1 cellular context compared by ENCODE assay signal in the genomic region with DNA sequence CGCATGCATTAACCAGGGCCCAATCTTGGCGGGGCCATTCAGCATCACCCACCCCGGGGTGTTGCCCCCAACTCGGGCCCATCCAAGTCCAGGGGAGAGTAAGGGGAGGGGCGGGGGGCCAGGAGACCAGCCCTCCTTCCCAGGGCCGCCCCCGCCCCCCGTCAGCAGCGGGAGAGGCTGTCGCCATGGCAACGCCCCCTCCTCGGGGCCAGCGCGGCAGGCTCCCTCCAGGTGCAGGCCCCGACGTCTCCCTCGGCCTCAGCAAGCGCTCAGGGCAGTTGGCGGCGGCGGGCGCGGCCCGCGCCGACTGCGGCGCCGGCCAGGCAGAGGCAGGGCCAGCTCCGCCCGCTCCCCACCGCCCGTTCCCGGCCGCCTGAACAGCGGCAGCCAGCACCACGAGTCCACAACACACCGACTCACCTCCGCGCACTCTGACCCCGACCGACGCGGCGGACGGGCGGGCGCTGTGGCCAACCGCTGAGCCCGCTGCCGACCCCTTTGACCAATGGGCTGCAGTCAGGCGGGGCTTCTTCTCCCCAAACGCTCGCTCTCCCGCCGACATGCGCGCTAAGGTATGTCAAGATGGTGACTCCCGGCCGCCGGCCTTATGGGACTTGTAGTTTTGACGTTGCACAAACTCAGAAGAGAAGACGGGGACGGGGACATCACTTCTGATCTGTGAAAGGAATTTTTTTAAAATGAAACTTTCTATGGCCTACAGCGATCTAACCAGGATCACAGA.
TF ChIP-seq lines count a peak whose summit lies in the region.

A gene with protein sequence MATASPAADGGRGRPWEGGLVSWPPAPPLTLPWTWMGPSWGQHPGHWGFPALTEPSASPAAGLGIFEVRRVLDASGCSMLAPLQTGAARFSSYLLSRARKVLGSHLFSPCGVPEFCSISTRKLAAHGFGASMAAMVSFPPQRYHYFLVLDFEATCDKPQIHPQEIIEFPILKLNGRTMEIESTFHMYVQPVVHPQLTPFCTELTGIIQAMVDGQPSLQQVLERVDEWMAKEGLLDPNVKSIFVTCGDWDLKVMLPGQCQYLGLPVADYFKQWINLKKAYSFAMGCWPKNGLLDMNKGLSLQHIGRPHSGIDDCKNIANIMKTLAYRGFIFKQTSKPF (minus strand): TSS at position 418 of the 742 bp plus-strand sequence. CDS start 231 bp downstream, at position 187.

TF ChIP-seq in HepG2, 621 proteins besides CTCF, POLR2A, EP300 and RAD21 (continued from another document):
- TF ChIP-seq, protein P1, sequence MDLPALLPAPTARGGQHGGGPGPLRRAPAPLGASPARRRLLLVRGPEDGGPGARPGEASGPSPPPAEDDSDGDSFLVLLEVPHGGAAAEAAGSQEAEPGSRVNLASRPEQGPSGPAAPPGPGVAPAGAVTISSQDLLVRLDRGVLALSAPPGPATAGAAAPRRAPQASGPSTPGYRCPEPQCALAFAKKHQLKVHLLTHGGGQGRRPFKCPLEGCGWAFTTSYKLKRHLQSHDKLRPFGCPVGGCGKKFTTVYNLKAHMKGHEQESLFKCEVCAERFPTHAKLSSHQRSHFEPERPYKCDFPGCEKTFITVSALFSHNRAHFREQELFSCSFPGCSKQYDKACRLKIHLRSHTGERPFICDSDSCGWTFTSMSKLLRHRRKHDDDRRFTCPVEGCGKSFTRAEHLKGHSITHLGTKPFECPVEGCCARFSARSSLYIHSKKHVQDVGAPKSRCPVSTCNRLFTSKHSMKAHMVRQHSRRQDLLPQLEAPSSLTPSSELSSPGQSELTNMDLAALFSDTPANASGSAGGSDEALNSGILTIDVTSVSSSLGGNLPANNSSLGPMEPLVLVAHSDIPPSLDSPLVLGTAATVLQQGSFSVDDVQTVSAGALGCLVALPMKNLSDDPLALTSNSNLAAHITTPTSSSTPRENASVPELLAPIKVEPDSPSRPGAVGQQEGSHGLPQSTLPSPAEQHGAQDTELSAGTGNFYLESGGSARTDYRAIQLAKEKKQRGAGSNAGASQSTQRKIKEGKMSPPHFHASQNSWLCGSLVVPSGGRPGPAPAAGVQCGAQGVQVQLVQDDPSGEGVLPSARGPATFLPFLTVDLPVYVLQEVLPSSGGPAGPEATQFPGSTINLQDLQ (CRISPR knock-in tag; IDR thresholded peaks at IDR 0.05): 0 out of 2 replicates have a peak, but pooled peaks have one; percentile 46
- TF ChIP-seq KLF6 (CRISPR knock-in tag; IDR thresholded peaks at IDR 0.05): no peak
- TF ChIP-seq, protein P2, sequence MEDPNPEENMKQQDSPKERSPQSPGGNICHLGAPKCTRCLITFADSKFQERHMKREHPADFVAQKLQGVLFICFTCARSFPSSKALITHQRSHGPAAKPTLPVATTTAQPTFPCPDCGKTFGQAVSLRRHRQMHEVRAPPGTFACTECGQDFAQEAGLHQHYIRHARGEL (CRISPR knock-in tag; IDR thresholded peaks at IDR 0.05): no peak
- no peak for TF ChIP-seq KDM4B (CRISPR knock-in tag; IDR thresholded peaks at IDR 0.05)
- TF ChIP-seq, protein P3, sequence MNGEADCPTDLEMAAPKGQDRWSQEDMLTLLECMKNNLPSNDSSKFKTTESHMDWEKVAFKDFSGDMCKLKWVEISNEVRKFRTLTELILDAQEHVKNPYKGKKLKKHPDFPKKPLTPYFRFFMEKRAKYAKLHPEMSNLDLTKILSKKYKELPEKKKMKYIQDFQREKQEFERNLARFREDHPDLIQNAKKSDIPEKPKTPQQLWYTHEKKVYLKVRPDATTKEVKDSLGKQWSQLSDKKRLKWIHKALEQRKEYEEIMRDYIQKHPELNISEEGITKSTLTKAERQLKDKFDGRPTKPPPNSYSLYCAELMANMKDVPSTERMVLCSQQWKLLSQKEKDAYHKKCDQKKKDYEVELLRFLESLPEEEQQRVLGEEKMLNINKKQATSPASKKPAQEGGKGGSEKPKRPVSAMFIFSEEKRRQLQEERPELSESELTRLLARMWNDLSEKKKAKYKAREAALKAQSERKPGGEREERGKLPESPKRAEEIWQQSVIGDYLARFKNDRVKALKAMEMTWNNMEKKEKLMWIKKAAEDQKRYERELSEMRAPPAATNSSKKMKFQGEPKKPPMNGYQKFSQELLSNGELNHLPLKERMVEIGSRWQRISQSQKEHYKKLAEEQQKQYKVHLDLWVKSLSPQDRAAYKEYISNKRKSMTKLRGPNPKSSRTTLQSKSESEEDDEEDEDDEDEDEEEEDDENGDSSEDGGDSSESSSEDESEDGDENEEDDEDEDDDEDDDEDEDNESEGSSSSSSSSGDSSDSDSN (CRISPR knock-in tag; IDR thresholded peaks at IDR 0.05): peak; percentile 28; the same call in 1 of the 2 replicates
- TF ChIP-seq ZNF225 (CRISPR knock-in tag; IDR thresholded peaks at IDR 0.05): peak; percentile 55; the same call in 1 of the 2 replicates
- TF ChIP-seq MXI1 (IDR thresholded peaks at IDR 0.05; ENCODE audit: borderline replicate concordance, low read depth, low read length): peak; percentile 85; the same call in 2 of the 3 replicates
- 0 out of 2 replicates have a peak, but pooled peaks have one; percentile 7 for TF ChIP-seq FOXA3 (CRISPR knock-in tag; IDR thresholded peaks at IDR 0.05)
- TF ChIP-seq, protein P4, sequence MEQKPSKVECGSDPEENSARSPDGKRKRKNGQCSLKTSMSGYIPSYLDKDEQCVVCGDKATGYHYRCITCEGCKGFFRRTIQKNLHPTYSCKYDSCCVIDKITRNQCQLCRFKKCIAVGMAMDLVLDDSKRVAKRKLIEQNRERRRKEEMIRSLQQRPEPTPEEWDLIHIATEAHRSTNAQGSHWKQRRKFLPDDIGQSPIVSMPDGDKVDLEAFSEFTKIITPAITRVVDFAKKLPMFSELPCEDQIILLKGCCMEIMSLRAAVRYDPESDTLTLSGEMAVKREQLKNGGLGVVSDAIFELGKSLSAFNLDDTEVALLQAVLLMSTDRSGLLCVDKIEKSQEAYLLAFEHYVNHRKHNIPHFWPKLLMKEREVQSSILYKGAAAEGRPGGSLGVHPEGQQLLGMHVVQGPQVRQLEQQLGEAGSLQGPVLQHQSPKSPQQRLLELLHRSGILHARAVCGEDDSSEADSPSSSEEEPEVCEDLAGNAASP (CRISPR knock-in tag; IDR thresholded peaks at IDR 0.05; ENCODE audit: borderline replicate concordance): no peak
- TF ChIP-seq SPEN (CRISPR knock-in tag; IDR thresholded peaks at IDR 0.05; ENCODE audit: low read depth): 0 out of 2 replicates have a peak, but pooled peaks have one; percentile 56
- TF ChIP-seq, protein P5, sequence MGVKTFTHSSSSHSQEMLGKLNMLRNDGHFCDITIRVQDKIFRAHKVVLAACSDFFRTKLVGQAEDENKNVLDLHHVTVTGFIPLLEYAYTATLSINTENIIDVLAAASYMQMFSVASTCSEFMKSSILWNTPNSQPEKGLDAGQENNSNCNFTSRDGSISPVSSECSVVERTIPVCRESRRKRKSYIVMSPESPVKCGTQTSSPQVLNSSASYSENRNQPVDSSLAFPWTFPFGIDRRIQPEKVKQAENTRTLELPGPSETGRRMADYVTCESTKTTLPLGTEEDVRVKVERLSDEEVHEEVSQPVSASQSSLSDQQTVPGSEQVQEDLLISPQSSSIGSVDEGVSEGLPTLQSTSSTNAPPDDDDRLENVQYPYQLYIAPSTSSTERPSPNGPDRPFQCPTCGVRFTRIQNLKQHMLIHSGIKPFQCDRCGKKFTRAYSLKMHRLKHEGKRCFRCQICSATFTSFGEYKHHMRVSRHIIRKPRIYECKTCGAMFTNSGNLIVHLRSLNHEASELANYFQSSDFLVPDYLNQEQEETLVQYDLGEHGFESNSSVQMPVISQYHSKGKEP (CRISPR knock-in tag; IDR thresholded peaks at IDR 0.05): no peak
- TF ChIP-seq ZBTB7B (CRISPR knock-in tag; IDR thresholded peaks at IDR 0.05): no peak
- TF ChIP-seq, protein P6, sequence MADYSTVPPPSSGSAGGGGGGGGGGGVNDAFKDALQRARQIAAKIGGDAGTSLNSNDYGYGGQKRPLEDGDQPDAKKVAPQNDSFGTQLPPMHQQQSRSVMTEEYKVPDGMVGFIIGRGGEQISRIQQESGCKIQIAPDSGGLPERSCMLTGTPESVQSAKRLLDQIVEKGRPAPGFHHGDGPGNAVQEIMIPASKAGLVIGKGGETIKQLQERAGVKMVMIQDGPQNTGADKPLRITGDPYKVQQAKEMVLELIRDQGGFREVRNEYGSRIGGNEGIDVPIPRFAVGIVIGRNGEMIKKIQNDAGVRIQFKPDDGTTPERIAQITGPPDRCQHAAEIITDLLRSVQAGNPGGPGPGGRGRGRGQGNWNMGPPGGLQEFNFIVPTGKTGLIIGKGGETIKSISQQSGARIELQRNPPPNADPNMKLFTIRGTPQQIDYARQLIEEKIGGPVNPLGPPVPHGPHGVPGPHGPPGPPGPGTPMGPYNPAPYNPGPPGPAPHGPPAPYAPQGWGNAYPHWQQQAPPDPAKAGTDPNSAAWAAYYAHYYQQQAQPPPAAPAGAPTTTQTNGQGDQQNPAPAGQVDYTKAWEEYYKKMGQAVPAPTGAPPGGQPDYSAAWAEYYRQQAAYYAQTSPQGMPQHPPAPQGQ (CRISPR knock-in tag; IDR thresholded peaks at IDR 0.05; ENCODE audit: borderline replicate concordance): no peak
- TF ChIP-seq ZNF256 (CRISPR knock-in tag; conservative IDR thresholded peaks at IDR 0.05): no peak
- peak; percentile 89 for TF ChIP-seq CREM (IDR thresholded peaks at IDR 0.05)
- 0 out of 2 replicates have a peak, but pooled peaks have one; percentile 49 for TF ChIP-seq CREM (CRISPR knock-in tag; IDR thresholded peaks at IDR 0.05)
- no peak for TF ChIP-seq TCF12 (IDR thresholded peaks at IDR 0.05)
- no peak for TF ChIP-seq TCF12 (CRISPR knock-in tag; IDR thresholded peaks at IDR 0.05)
- TF ChIP-seq, protein P7, sequence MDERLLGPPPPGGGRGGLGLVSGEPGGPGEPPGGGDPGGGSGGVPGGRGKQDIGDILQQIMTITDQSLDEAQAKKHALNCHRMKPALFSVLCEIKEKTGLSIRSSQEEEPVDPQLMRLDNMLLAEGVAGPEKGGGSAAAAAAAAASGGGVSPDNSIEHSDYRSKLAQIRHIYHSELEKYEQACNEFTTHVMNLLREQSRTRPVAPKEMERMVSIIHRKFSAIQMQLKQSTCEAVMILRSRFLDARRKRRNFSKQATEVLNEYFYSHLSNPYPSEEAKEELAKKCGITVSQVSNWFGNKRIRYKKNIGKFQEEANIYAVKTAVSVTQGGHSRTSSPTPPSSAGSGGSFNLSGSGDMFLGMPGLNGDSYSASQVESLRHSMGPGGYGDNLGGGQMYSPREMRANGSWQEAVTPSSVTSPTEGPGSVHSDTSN (CRISPR knock-in tag; IDR thresholded peaks at IDR 0.05): peak; percentile 97
- TF ChIP-seq ZBTB38 (CRISPR knock-in tag; IDR thresholded peaks at IDR 0.05): no peak; the same call in 1 of the 2 replicates
- TF ChIP-seq ARNT2 (CRISPR knock-in tag; IDR thresholded peaks at IDR 0.05; ENCODE audit: low read depth): 0 out of 2 replicates have a peak, but pooled peaks have one; percentile 70
- TF ChIP-seq NR2F6 (IDR thresholded peaks at IDR 0.05): no peak
- peak; percentile 59; the same call in 1 of the 2 replicates for TF ChIP-seq NR2F6 (CRISPR knock-in tag; IDR thresholded peaks at IDR 0.05)
- TF ChIP-seq PHB2 (IDR thresholded peaks at IDR 0.05; ENCODE audit: partially characterized antibody): no peak
- TF ChIP-seq NKX3-1 (CRISPR knock-in tag; IDR thresholded peaks at IDR 0.05): no peak
- TF ChIP-seq ARNTL (CRISPR knock-in tag; IDR thresholded peaks at IDR 0.05): no peak
- no peak for TF ChIP-seq TSC22D2 (CRISPR knock-in tag; IDR thresholded peaks at IDR 0.05; ENCODE audit: borderline replicate concordance)
- TF ChIP-seq NR2C2 (CRISPR knock-in tag; IDR thresholded peaks at IDR 0.05; ENCODE audit: borderline replicate concordance): peak; percentile 99
- peak; percentile 98 for TF ChIP-seq THAP11 (CRISPR knock-in tag; IDR thresholded peaks at IDR 0.05)
- no peak for TF ChIP-seq ZNF235 (CRISPR knock-in tag; IDR thresholded peaks at IDR 0.05; ENCODE audit: borderline replicate concordance)
- TF ChIP-seq SUZ12 (IDR thresholded peaks at IDR 0.05; ENCODE audit: low read depth, low read length): peak; percentile 63
- TF ChIP-seq, protein P8, sequence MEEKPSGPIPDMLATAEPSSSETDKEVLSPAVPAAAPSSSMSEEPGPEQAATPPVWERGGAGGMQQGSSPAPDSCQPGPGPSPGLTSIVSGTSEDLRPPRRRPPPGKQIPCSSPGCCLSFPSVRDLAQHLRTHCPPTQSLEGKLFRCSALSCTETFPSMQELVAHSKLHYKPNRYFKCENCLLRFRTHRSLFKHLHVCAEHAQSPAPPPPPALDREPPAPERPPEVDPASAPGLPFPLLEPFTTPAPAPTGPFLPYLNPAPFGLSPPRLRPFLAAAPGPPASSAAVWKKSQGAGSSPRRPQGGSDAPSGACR (CRISPR knock-in tag; IDR thresholded peaks at IDR 0.05): no peak
- TF ChIP-seq HNRNPLL (IDR thresholded peaks at IDR 0.05; ENCODE audit: low read depth, low read length, poor library complexity, severe bottlenecking): peak; percentile 59
- no peak for TF ChIP-seq TOPORS (CRISPR knock-in tag; IDR thresholded peaks at IDR 0.05)
- peak; percentile 66 for TF ChIP-seq KMT2B (CRISPR knock-in tag; IDR thresholded peaks at IDR 0.05)
- TF ChIP-seq HOXA9 (CRISPR knock-in tag; IDR thresholded peaks at IDR 0.05; ENCODE audit: borderline replicate concordance): no peak
